25 cellular contexts compared by ENCODE assay signal in the genomic region with DNA sequence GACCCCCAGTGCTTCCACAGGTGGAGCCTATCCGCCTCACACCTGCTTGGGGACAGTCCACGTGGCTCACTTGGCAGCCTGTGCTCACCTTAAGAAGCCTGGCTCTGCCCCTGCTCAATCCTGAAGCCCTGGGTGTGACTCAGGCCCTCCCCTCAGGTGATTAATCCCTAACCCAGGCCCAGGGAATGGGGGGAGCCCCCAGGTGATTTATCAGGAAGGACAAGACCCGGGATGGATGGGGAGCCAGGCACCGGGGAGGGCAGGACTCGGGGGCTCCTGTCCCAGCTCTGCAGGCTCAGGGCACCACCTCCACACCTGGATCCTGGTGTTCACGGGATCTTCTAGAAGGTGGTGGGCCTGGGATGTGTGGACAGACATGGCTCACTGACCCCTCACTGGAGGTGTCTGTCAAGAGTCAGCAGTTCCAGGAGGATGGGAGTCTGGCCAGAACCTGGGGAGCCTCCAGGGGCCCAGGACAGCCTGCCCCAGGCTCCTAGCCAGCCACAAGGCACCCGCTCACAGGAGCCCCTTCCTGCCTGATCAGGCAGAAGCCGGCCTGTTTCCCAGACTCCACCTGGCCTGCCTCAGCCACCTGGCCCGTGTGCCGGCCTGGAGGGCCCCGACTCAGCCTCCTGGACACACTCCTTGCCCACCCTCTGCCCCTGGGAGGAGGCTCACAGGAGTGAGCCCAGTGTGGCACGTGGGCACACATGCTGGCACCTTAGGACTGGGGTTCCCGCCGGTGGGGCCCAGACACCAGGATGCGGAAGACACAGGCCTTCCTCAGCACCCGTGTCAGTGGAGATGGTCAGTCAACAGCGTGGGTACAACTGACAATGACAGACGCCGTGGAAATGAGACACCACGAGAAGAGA.
"Had no signal": no experiment of that assay in that cellular context is flagged by ENCODE, and none has a peak within 500 bp of the region (broad histone marks: within the 10 kb centered on the region; RNA-seq: fewer than 3 reads in every experiment).

No MANE protein-coding gene starts in this region.

- ATAC-seq: esophagus mucosa; left colon; naive thymus-derived CD4-positive, alpha-beta T cell; WTC11 had no signal

- H3K27ac Mint-ChIP-seq: activated T-cell treated with anti-CD3 and anti-CD28 coated beads, Interleukin-2, amount 50 U/mL, for 24 hours; dendritic cell treated with granulocyte-macrophage colony-stimulating factor and Interleukin-4, amounts not matched to agents 40 ng/mL and 50 ng/mL, for 4 days; T-helper 1 cell treated with Interleukin-12 subunit alpha and Interleukin-12 subunit beta and Interleukin-4 antibody, amounts not matched to agents 30 μg/mL and 1 μg/mL, for 36 hours; WTC11 had no signal

- H3K9me3 Mint-ChIP-seq: activated T-cell treated with anti-CD3 and anti-CD28 coated beads, Interleukin-2, amount 50 U/mL, for 24 hours; dendritic cell treated with granulocyte-macrophage colony-stimulating factor and Interleukin-4, amounts not matched to agents 40 ng/mL and 50 ng/mL, for 4 days; T-helper 1 cell treated with Interleukin-12 subunit alpha and Interleukin-12 subunit beta and Interleukin-4 antibody, amounts not matched to agents 30 μg/mL and 1 μg/mL, for 36 hours; WTC11 had no signal

- H3K4me1 Mint-ChIP-seq: naive thymus-derived CD4-positive, alpha-beta T cell; WTC11 had no signal

- H3K9me3 ChIP-seq: ovary, prostate gland, thoracic aorta, upper lobe of left lung had no signal

- H3K36me3 Mint-ChIP-seq: brain, WTC11 had no signal

- H3K4me1 ChIP-seq: prostate gland, upper lobe of left lung had no signal

- H3K27me3 ChIP-seq: ovary, upper lobe of left lung had no signal

- DNase-seq: activated CD4-positive, alpha-beta T cell treated with anti-CD3 and anti-CD28 coated beads, Interleukin-2, amount 50 U/mL, for 4 hours; activated CD8-positive, alpha-beta memory T cell treated with anti-CD3 and anti-CD28 coated beads for 24 hours; activated CD8-positive, alpha-beta memory T cell treated with anti-CD3 and anti-CD28 coated beads, Interleukin-2, amount 50 U/mL, for 4 hours; activated naive CD4-positive, alpha-beta T cell treated with anti-CD3 and anti-CD28 coated beads, Interleukin-2, amount 50 U/mL, for 16 hours; activated T-cell treated with anti-CD3 and anti-CD28 coated beads, Interleukin-2, amount 50 U/mL, for 24 hours; caudate nucleus; effector CD8-positive, alpha-beta T cell; hypothalamus; left colon; naive thymus-derived CD4-positive, alpha-beta T cell; ovary; stimulated activated CD4-positive, alpha-beta T cell treated with anti-CD3 and anti-CD28 coated beads, Interleukin-4, amount 100 ng/mL, for 24 hours; stimulated activated naive CD4-positive, alpha-beta T cell treated with Interleukin-2 at 50 U/mL for 16 hours; T1000 had no signal

- H3K27ac ChIP-seq: ovary, prostate gland, thoracic aorta, upper lobe of left lung had no signal

- H3K27me3 Mint-ChIP-seq: activated T-cell treated with anti-CD3 and anti-CD28 coated beads, Interleukin-2, amount 50 U/mL, for 24 hours; dendritic cell treated with granulocyte-macrophage colony-stimulating factor and Interleukin-4, amounts not matched to agents 40 ng/mL and 50 ng/mL, for 4 days had no signal

- H3K4me3 ChIP-seq: ovary, prostate gland, thoracic aorta, upper lobe of left lung had no signal

- H3K36me3 ChIP-seq: ovary, prostate gland, thoracic aorta, upper lobe of left lung had no signal

- H3K4me3 Mint-ChIP-seq: activated T-cell treated with anti-CD3 and anti-CD28 coated beads, Interleukin-2, amount 50 U/mL, for 24 hours; brain; dendritic cell treated with granulocyte-macrophage colony-stimulating factor and Interleukin-4, amounts not matched to agents 40 ng/mL and 50 ng/mL, for 4 days; naive thymus-derived CD4-positive, alpha-beta T cell; T-helper 1 cell treated with Interleukin-12 subunit alpha and Interleukin-12 subunit beta and Interleukin-4 antibody, amounts not matched to agents 30 μg/mL and 1 μg/mL, for 36 hours; WTC11 had no signal

- FAIRE-seq: endothelial cell of umbilical vein, frontal cortex, keratinocyte had no signal
